Comparison of ENCODE assay signal across 29 cellular contexts in the genomic region with DNA sequence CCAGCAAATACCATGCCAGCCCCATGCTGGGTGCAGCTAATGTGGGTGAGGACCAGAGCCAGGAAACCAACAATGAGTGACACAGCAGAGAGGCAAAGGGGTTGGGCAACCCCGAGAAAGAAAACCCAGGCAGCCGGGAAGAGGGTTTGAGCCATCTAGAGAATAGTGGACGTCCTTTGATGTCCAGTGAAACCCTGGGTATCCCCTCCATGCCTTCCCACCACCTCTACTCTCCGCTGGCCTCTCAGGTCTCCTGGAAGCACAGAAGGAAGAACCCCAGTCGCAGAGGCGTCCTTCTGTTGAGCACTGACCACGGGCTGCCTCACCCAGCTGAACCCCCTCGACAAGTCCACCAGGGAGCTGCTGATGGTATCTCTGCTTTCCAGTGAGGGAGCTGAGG.
"Had no signal": no experiment of that assay in that cellular context is flagged by ENCODE, and none has a peak within 500 bp of the region (broad histone marks: within the 10 kb centered on the region; RNA-seq: fewer than 3 reads in every experiment).

No MANE protein-coding gene starts in this region.

- ATAC-seq: left colon; left lung; lower lobe of right lung; natural killer cell; pancreas; right cardiac atrium; stimulated activated memory B cell treated with anti-CD40 and anti-IgM and Interleukin-4, amounts not matched to agents 10 μg/mL and 1 μg/mL and 100 μg/mL, for 72 hours; stimulated activated naive CD8-positive, alpha-beta T cell treated with anti-CD3 and anti-CD28 coated beads, Interleukin-15, amount 100 ng/mL, for 72 hours had no signal

- H3K27ac Mint-ChIP-seq: naive B cell; nephron progenitor cell; neural progenitor cell; stimulated activated memory B cell treated with anti-CD40 and anti-IgM and Interleukin-4, amounts not matched to agents 10 μg/mL and 1 μg/mL and 100 μg/mL, for 72 hours; stimulated activated naive CD8-positive, alpha-beta T cell treated with anti-CD3 and anti-CD28 coated beads, Interleukin-15, amount 100 ng/mL, for 72 hours; type B pancreatic cell had no signal

- H2AFZ ChIP-seq: neural progenitor cell had no signal

- H3K9ac ChIP-seq: neural progenitor cell had no signal

- H3K27ac ChIP-seq: left lung, lower lobe of right lung, neural progenitor cell, pancreas, prostate gland, sigmoid colon, tibial nerve, uterus had no signal

- H3K36me3 ChIP-seq: left lung, lower lobe of right lung, neural progenitor cell, pancreas, prostate gland, sigmoid colon, tibial nerve, uterus had no signal

- H3K4me1 ChIP-seq: lower lobe of right lung, neural progenitor cell, pancreas, prostate gland, sigmoid colon, uterus had no signal

- FAIRE-seq: kidney, pancreas had no signal

- H3K9me3 ChIP-seq: left lung, lower lobe of right lung, pancreas, prostate gland, sigmoid colon, tibial nerve, uterus had no signal

- DNase-seq: hippocampal formation; kidney; left colon; left lung; lower lobe of right lung; mammary epithelial cell; mesenchymal stem cell; naive B cell; natural killer cell; nephron progenitor cell; pancreas; posterior cingulate gyrus; retina; right cardiac atrium; sigmoid colon; stimulated activated CD4-positive, alpha-beta T cell treated with anti-CD3 and anti-CD28 coated beads, Interleukin-1b, Interleukin-23, amount 100 ng/mL, for 48 hours; stimulated activated CD4-positive, alpha-beta T cell treated with anti-CD3 and anti-CD28 coated beads, Interleukin-2, amount 100 ng/mL, for 48 hours; stimulated activated CD4-positive, alpha-beta T cell treated with anti-CD3 and anti-CD28 coated beads, Interleukin-4, amount 100 ng/mL, for 4 hours; stimulated activated CD8-positive, alpha-beta memory T cell treated with anti-CD3 and anti-CD28 coated beads, Interleukin-4, amount 100 ng/mL, for 48 hours; stimulated activated naive CD4-positive, alpha-beta T cell treated with Interleukin-2 at 50 U/mL for 16 hours; stimulated activated naive CD8-positive, alpha-beta T cell treated with anti-CD3 and anti-CD28 coated beads, Interleukin-15, amount 100 ng/mL, for 72 hours; substantia nigra; uterus had no signal

- H3K9me3 Mint-ChIP-seq: natural killer cell, neural progenitor cell had no signal

- H3K27me3 Mint-ChIP-seq: stimulated activated naive CD8-positive, alpha-beta T cell treated with anti-CD3 and anti-CD28 coated beads, Interleukin-15, amount 100 ng/mL, for 72 hours; type B pancreatic cell had no signal

- H3K4me1 Mint-ChIP-seq: nephron progenitor cell; neural progenitor cell; stimulated activated memory B cell treated with anti-CD40 and anti-IgM and Interleukin-4, amounts not matched to agents 10 μg/mL and 1 μg/mL and 100 μg/mL, for 72 hours had no signal

- H3K36me3 Mint-ChIP-seq: naive B cell; natural killer cell; neural progenitor cell; stimulated activated memory B cell treated with anti-CD40 and anti-IgM and Interleukin-4, amounts not matched to agents 10 μg/mL and 1 μg/mL and 100 μg/mL, for 72 hours; type B pancreatic cell had no signal

- H3K4me2 ChIP-seq: neural progenitor cell, smooth muscle cell had no signal

- H3K4me3 Mint-ChIP-seq: natural killer cell; nephron progenitor cell; neural progenitor cell; stimulated activated memory B cell treated with anti-CD40 and anti-IgM and Interleukin-4, amounts not matched to agents 10 μg/mL and 1 μg/mL and 100 μg/mL, for 72 hours; stimulated activated naive CD8-positive, alpha-beta T cell treated with anti-CD3 and anti-CD28 coated beads, Interleukin-15, amount 100 ng/mL, for 72 hours; type B pancreatic cell had no signal

- H3K27me3 ChIP-seq: left lung, neural progenitor cell, pancreas, sigmoid colon, tibial nerve, uterus had no signal

- H3K4me3 ChIP-seq: left lung, lower lobe of right lung, neural progenitor cell, pancreas, prostate gland, sigmoid colon, smooth muscle cell, tibial nerve, uterus had no signal
